ENCODE assay signal across 1 cellular context in genomic region chr3:196219194-196219969, GRCh38.
A peak's percentile ranks its signal among the peaks of the same experiment; 100 is the strongest.
TF ChIP-seq lines count a peak whose summit lies in the region.

No MANE protein-coding gene starts in this region.

TF ChIP-seq in GM12878, 131 proteins besides CTCF, POLR2A, EP300 and RAD21 (continues in another document):
- TF ChIP-seq USF1 (IDR thresholded peaks at IDR 0.05; ENCODE audit: borderline replicate concordance, extremely low read length, insufficient read depth, low read depth, low read length): no peak
- no peak for TF ChIP-seq HDAC2 (IDR thresholded peaks at IDR 0.05)
- TF ChIP-seq SUPT20H (IDR thresholded peaks at IDR 0.05; ENCODE audit: borderline replicate concordance, control insufficient read depth, low read depth, low read length): no peak
- no peak for TF ChIP-seq PKNOX1 (IDR thresholded peaks at IDR 0.05)
- TF ChIP-seq BCL3 (IDR thresholded peaks at IDR 0.05; ENCODE audit: borderline replicate concordance, insufficient read depth, low read depth, low read length, poor library complexity, severe bottlenecking): no peak
- no peak for TF ChIP-seq BACH1 (IDR thresholded peaks at IDR 0.05; ENCODE audit: borderline replicate concordance)
- no peak for TF ChIP-seq PAX8 (IDR thresholded peaks at IDR 0.05)
- TF ChIP-seq ZBTB33 (IDR thresholded peaks at IDR 0.05): no peak
- no peak for TF ChIP-seq HSF1 (IDR thresholded peaks at IDR 0.05; ENCODE audit: low read depth, low read length)
- TF ChIP-seq RB1 (IDR thresholded peaks at IDR 0.05; ENCODE audit: borderline replicate concordance): 0 out of 2 replicates have a peak, but pooled peaks have one; percentile 37
- TF ChIP-seq CUX1 (IDR thresholded peaks at IDR 0.05; ENCODE audit: insufficient replicate concordance, low read depth, low read length): no peak
- TF ChIP-seq TCF3 (IDR thresholded peaks at IDR 0.05; ENCODE audit: borderline replicate concordance, insufficient read depth, low read depth, low read length): no peak
- no peak for TF ChIP-seq TBL1XR1 (IDR thresholded peaks at IDR 0.05; ENCODE audit: low read depth, low read length)
- TF ChIP-seq SREBF2 (IDR thresholded peaks at IDR 0.05; ENCODE audit: low read length): no peak
- TF ChIP-seq BCLAF1 (IDR thresholded peaks at IDR 0.05): no peak
- TF ChIP-seq E4F1 (IDR thresholded peaks at IDR 0.05; ENCODE audit: borderline replicate concordance, partially characterized antibody): no peak
- TF ChIP-seq POLR2AphosphoS5 (IDR thresholded peaks at IDR 0.05; ENCODE audit: low read length): no peak
- TF ChIP-seq CREB1 (IDR thresholded peaks at IDR 0.05; ENCODE audit: low read depth): 0 out of 2 replicates have a peak, but pooled peaks have one; percentile 20
- no peak; the same call in 1 of the 2 replicates for TF ChIP-seq GATAD2B (conservative IDR thresholded peaks at IDR 0.05; ENCODE audit: low read depth)
- no peak for TF ChIP-seq ZNF207 (IDR thresholded peaks at IDR 0.05; ENCODE audit: borderline replicate concordance)
- TF ChIP-seq MLLT1 (IDR thresholded peaks at IDR 0.05): no peak
- TF ChIP-seq SP1 (IDR thresholded peaks at IDR 0.05; ENCODE audit: low read depth, low read length): no peak
- TF ChIP-seq ZNF24 (IDR thresholded peaks at IDR 0.05): no peak
- TF ChIP-seq MYC (IDR thresholded peaks at IDR 0.05; ENCODE audit: insufficient read depth, insufficient read length, insufficient replicate concordance, low read length, severe bottlenecking): no peak
- no peak for TF ChIP-seq NFXL1 (IDR thresholded peaks at IDR 0.05; ENCODE audit: borderline replicate concordance)
- no peak for TF ChIP-seq CREM (IDR thresholded peaks at IDR 0.05; ENCODE audit: low read depth)
- TF ChIP-seq SUZ12 (IDR thresholded peaks at IDR 0.05; ENCODE audit: unreplicated experiment): no peak
- no peak for TF ChIP-seq EZH2 (IDR thresholded peaks at IDR 0.05; ENCODE audit: borderline replicate concordance, control insufficient read depth, low read depth, low read length)
- TF ChIP-seq IRF5 (IDR thresholded peaks at IDR 0.05; ENCODE audit: borderline replicate concordance): no peak
- no peak for TF ChIP-seq KDM1A (IDR thresholded peaks at IDR 0.05; ENCODE audit: borderline replicate concordance)
- TF ChIP-seq SKIL (IDR thresholded peaks at IDR 0.05; ENCODE audit: low read depth, poor library complexity, severe bottlenecking): no peak
- TF ChIP-seq BRCA1 (IDR thresholded peaks at IDR 0.05; ENCODE audit: low read depth, low read length): no peak
- no peak for TF ChIP-seq HDAC6 (IDR thresholded peaks at IDR 0.05; ENCODE audit: unreplicated experiment)
